ENCODE assay signal across 8 cellular contexts in genomic region chr1:148151911-148152391, GRCh38. TPM values are rescaled to one million over a fixed set of nuclear protein-coding genes. Genes with fewer than 3 reads are reported as not detected.
DNase-seq lines count a peak whose midpoint lies in the region; ATAC-seq and TF ChIP-seq lines count a peak whose summit lies in the region.
"Not testable (repeated sequence)": the region's sequence is repeated elsewhere in the genome, so short reads cannot be mapped to it uniquely, and the experiment has no call there.

Gene NBPF11, minus strand, starts transcription at chr1:148152281. Its CDS starts 25,278 bp downstream, at chr1:148127003.

- H3K4me3 ChIP-seq in mononuclear cell (ENCODE audit: low read length), result peak within 1 kb of the TSS; percentile 60

- not testable (repeated sequence) for H3K27me3 Mint-ChIP-seq in endothelial cell (ENCODE audit: unreplicated experiment)

- TF ChIP-seq CTCF in endothelial cell (IDR thresholded peaks at IDR 0.05; ENCODE audit: unreplicated experiment), result not testable (repeated sequence)

- not testable (repeated sequence) for TF ChIP-seq EP300 in Ishikawa (IDR thresholded peaks at IDR 0.05; ENCODE audit: borderline replicate concordance)

- H3K36me3 Mint-ChIP-seq in endothelial cell (ENCODE audit: low read depth, unreplicated experiment), result not testable (repeated sequence)

- H3K27me3 ChIP-seq in mononuclear cell (ENCODE audit: insufficient read depth, low read length), result not testable (repeated sequence)

- ATAC-seq in GM21717 (IDR thresholded peaks at IDR 0.05; ENCODE audit: unreplicated experiment), result peak; percentile 83

- H3K4me1 Mint-ChIP-seq in endothelial cell (ENCODE audit: unreplicated experiment), result not testable (repeated sequence)

- H3K27ac Mint-ChIP-seq in endothelial cell (ENCODE audit: unreplicated experiment), result peak within 1 kb of the TSS; percentile 75

- not testable (repeated sequence) for H3K9me3 ChIP-seq in mononuclear cell (ENCODE audit: low read depth, low read length)

- peak; percentile 88 for DNase-seq in COLO668 (lab: John Stamatoyannopoulos, UW; ENCODE audit: unreplicated experiment)
- peak; percentile 94 for DNase-seq in OCI-M1 (lab: John Stamatoyannopoulos, UW)
- DNase-seq in activated CD8-positive, alpha-beta memory T cell treated with anti-CD3 and anti-CD28 coated beads, Interleukin-2, amount 50 U/mL, for 4 hours, result peak; percentile 79
- peak; percentile 81 for DNase-seq in endothelial cell (ENCODE audit: low spot score)
- peak; percentile 74 for DNase-seq in stimulated activated CD8-positive, alpha-beta memory T cell treated with anti-CD3 and anti-CD28 coated beads, Interleukin-12 subunit alpha, Interleukin-12 subunit beta, amount 100 ng/mL, for 4 hours (ENCODE audit: low read depth)

- peak within 1 kb of the TSS; percentile 97 for H3K4me3 Mint-ChIP-seq in endothelial cell (ENCODE audit: unreplicated experiment)

- H3K4me1 ChIP-seq in mononuclear cell (ENCODE audit: insufficient read depth, low read length), result not testable (repeated sequence)

- not testable (repeated sequence) for H3K9me3 Mint-ChIP-seq in endothelial cell (ENCODE audit: unreplicated experiment)

- not testable (repeated sequence) for TF ChIP-seq RAD21 in Ishikawa (IDR thresholded peaks at IDR 0.05; ENCODE audit: low read depth)

TF ChIP-seq in Ishikawa, 13 proteins besides CTCF, POLR2A, EP300 and RAD21:
- 0 out of 2 replicates have a peak, but pooled peaks have one; percentile 51 for TF ChIP-seq ZBTB7A (IDR thresholded peaks at IDR 0.05; ENCODE audit: low read depth)
- 0 out of 2 replicates have a peak, but pooled peaks have one; percentile 53 for TF ChIP-seq YY1 (IDR thresholded peaks at IDR 0.05; ENCODE audit: low read depth)
TF ChIP-seq in Ishikawa: peak in this region for 2; not testable (repeated sequence) for 11.

RNA-seq across cellular contexts. Expression of gene NBPF11, which starts in this region (rescaled TPM):
- total RNA-seq in endothelial cell (ENCODE audit: unreplicated experiment), result 26.9 TPM
- 11.3 TPM for total RNA-seq in mononuclear cell

Comparison
In these comparisons a context has a peak if more than half of its experiments do, and no peak if none do; other contexts are left out.
1. Peak in every context shown above with its lines: DNase-seq, ATAC-seq and H3K4me3 ChIP-seq.